8 cellular contexts compared by ENCODE assay signal in genomic region chr10:101889256-101890210, GRCh38. TPM values are rescaled to one million over a fixed set of nuclear protein-coding genes. Genes with fewer than 3 reads are reported as not detected.
DNase-seq lines count a peak whose midpoint lies in the region; ATAC-seq lines count a peak whose summit lies in the region.

No MANE protein-coding gene starts in this region.

- H3K36me3 Mint-ChIP-seq in central memory CD8-positive, alpha-beta T cell (ENCODE audit: insufficient read depth) = peaks cover 10% of the 10 kb centered on the region

- no peaks in the 10 kb centered on the region for H3K27me3 Mint-ChIP-seq in central memory CD8-positive, alpha-beta T cell

- H3K27ac Mint-ChIP-seq in central memory CD8-positive, alpha-beta T cell (ENCODE audit: low read depth) = no peak overlapping the region

- peaks cover 16% of the 10 kb centered on the region for H3K4me1 Mint-ChIP-seq in central memory CD8-positive, alpha-beta T cell

- ATAC-seq in GM21723 (IDR thresholded peaks at IDR 0.05; ENCODE audit: unreplicated experiment) = peak; percentile 72
- ATAC-seq in activated CD4-positive, CD25-positive, alpha-beta regulatory T cell treated with anti-CD3 and anti-CD28 coated beads, Interleukin-2, amount 50 U/mL, for 24 hours = peak; percentile 43 to 60
- ATAC-seq in central memory CD8-positive, alpha-beta T cell (replicated peaks; ENCODE audit: extremely low read depth, poor library complexity, severe bottlenecking) = peak; percentile 60
- peak; percentile 90 for ATAC-seq in left lobe of liver
- no peak for ATAC-seq in HG03025 (IDR thresholded peaks at IDR 0.05; ENCODE audit: low FRiP score, unreplicated experiment)

- no peak overlapping the region for H3K4me3 Mint-ChIP-seq in central memory CD8-positive, alpha-beta T cell

- H3K9me3 Mint-ChIP-seq in central memory CD8-positive, alpha-beta T cell = no peaks in the 10 kb centered on the region

- DNase-seq in COLO829 (ENCODE audit: low spot score) (peak; percentile 60), NCI-H2107 treated with DMSO at 0.1 percent for 48 hours (lab: John Stamatoyannopoulos, UW; ENCODE audit: unreplicated experiment) (peak; percentile 27), left lobe of liver (ENCODE audit: low spot score) (peak; percentile 66)
- DNase-seq in central memory CD8-positive, alpha-beta T cell (ENCODE audit: low spot score in 2 of 2) = peak; percentile 41 to 45
- peak; percentile 55 to 62 for DNase-seq in stimulated activated CD4-positive, alpha-beta T cell treated with anti-CD3 and anti-CD28 coated beads, Interleukin-4, amount 100 ng/mL, for 4 hours

RNA-seq across cellular contexts. Expression of gene KCNIP2, which starts 45.9 kb away (rescaled TPM):
- 1.4 TPM for total RNA-seq in left lobe of liver
